8 cellular contexts compared by ENCODE assay signal in genomic region chr3:185152433-185153169, GRCh38. TPM values are rescaled to one million over a fixed set of nuclear protein-coding genes. Genes with fewer than 3 reads are reported as not detected.
DNase-seq lines count a peak whose midpoint lies in the region; TF ChIP-seq lines count a peak whose summit lies in the region.

A gene with protein sequence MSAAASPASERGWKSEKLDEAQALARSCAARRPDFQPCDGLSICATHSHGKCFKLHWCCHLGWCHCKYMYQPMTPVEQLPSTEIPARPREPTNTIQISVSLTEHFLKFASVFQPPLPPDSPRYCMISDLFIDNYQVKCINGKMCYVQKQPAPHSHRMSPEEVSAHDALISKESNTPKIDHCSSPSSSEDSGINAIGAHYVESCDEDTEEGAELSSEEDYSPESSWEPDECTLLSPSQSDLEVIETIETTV (minus strand): TSS chr3:185153060. CDS start chr3:185152823, 237 bp downstream.

- under 1% methylated on average over 84 of the region's 110 CpGs for WGBS in mesenchymal stem cell

- H2AFZ ChIP-seq in ACC112 (ENCODE audit: low read length, unreplicated experiment) (peak within 1 kb of the TSS; percentile 73), mesenchymal stem cell (ENCODE audit: low read depth, low read length) (peak within 1 kb of the TSS; percentile 99)

- no peak within 1 kb of the TSS for H2BK5ac ChIP-seq in mesenchymal stem cell (ENCODE audit: low read depth, low read length, poor library complexity, severe bottlenecking)

- DNase-seq in GM03348 (ENCODE audit: low spot score) = peak; percentile 74
- no peak for DNase-seq in Jurkat, Clone E6-1 (ENCODE audit: low read depth, low spot score)
- DNase-seq in epidermal melanocyte (ENCODE audit: insufficient read length, low spot score) = peak; percentile 54
- peak; percentile 65 for DNase-seq in mesenchymal stem cell
- no peak for DNase-seq in effector CD8-positive, alpha-beta T cell (lab: John Stamatoyannopoulos, UW)

- peaks cover 3% of the 10 kb centered on the region for H3K9me3 ChIP-seq in mesenchymal stem cell (ENCODE audit: control insufficient read depth, low read length)
- H3K9me3 ChIP-seq in stomach smooth muscle (ENCODE audit: control insufficient read depth in 2 of 2, low read length in 2 of 2) = no peaks in the 10 kb centered on the region

- no peak within 1 kb of the TSS for H2BK120ac ChIP-seq in mesenchymal stem cell (ENCODE audit: low read depth, low read length)

- H2BK15ac ChIP-seq in mesenchymal stem cell (ENCODE audit: low read depth, poor library complexity, severe bottlenecking) = no peak within 1 kb of the TSS

- H2AK5ac ChIP-seq in mesenchymal stem cell (ENCODE audit: low read length, severe bottlenecking) = no peak within 1 kb of the TSS

- peak within 1 kb of the TSS in 1 of 2 experiments; percentile 67 for H3K4ac ChIP-seq in mesenchymal stem cell (ENCODE audit: low read depth in 1 of 2, low read length in 2 of 2)

- H3K4me2 ChIP-seq in mesenchymal stem cell (ENCODE audit: low read length, poor library complexity, severe bottlenecking) = peak within 1 kb of the TSS; percentile 78

- no peak for TF ChIP-seq CTCF in WI38 (IDR thresholded peaks at IDR 0.05; ENCODE audit: low read depth, low read length)

- peak within 1 kb of the TSS in 1 of 2 experiments; percentile 89 for H3K14ac ChIP-seq in mesenchymal stem cell (ENCODE audit: low read length in 2 of 2)

- no peaks in the 10 kb centered on the region for H3K79me2 ChIP-seq in ACC112 (ENCODE audit: control insufficient read depth, insufficient read depth, low read length, unreplicated experiment)

- H3K27ac ChIP-seq in ACC112 (ENCODE audit: low read depth, low read length) (no peak within 1 kb of the TSS), mesenchymal stem cell (ENCODE audit: low read length, poor library complexity, severe bottlenecking) (no peak within 1 kb of the TSS), stomach smooth muscle (ENCODE audit: low read length) (peak within 1 kb of the TSS; percentile 77)

- no peaks in the 10 kb centered on the region for H3K79me1 ChIP-seq in mesenchymal stem cell (replicated peaks; ENCODE audit: low read length, poor library complexity, severe bottlenecking)

- no peaks in the 10 kb centered on the region for H3K36me3 ChIP-seq in ACC112 (ENCODE audit: insufficient read depth, low read length)
- H3K36me3 ChIP-seq in mesenchymal stem cell (ENCODE audit: control insufficient read depth in 1 of 2, insufficient read depth in 2 of 2, low read depth in 1 of 2, low read length in 2 of 2) = no peaks in the 10 kb centered on the region
- no peaks in the 10 kb centered on the region for H3K36me3 ChIP-seq in stomach smooth muscle (ENCODE audit: control insufficient read depth in 2 of 2, insufficient read depth in 2 of 2, low read length in 2 of 2)

- peak within 1 kb of the TSS; percentile 45 for H4K8ac ChIP-seq in mesenchymal stem cell (ENCODE audit: low read length)

- H3K23ac ChIP-seq in mesenchymal stem cell (ENCODE audit: low read length in 2 of 2) = peak within 1 kb of the TSS in 1 of 2 experiments; percentile 99

- peak within 1 kb of the TSS; percentile 78 for H3K4me3 ChIP-seq in ACC112 (ENCODE audit: low read depth, low read length)
- peak within 1 kb of the TSS; percentile 39 for H3K4me3 ChIP-seq in Jurkat, Clone E6-1 (ENCODE audit: low read length)
- peak within 1 kb of the TSS; percentile 44 for H3K4me3 ChIP-seq in WI38 (ENCODE audit: low read depth, low read length)
- peak within 1 kb of the TSS; percentile 80 to 90 for H3K4me3 ChIP-seq in mesenchymal stem cell (ENCODE audit: insufficient read depth in 1 of 2, low read depth in 1 of 2, low read length in 2 of 2)
- peak within 1 kb of the TSS; percentile 85 to 88 for H3K4me3 ChIP-seq in stomach smooth muscle (ENCODE audit: low read length in 2 of 2)

- peak within 1 kb of the TSS in 1 of 2 experiments; percentile 60 for H2BK12ac ChIP-seq in mesenchymal stem cell (ENCODE audit: low read length in 2 of 2)

- H3K18ac ChIP-seq in mesenchymal stem cell (ENCODE audit: low read depth in 1 of 2, low read length in 2 of 2) = peak within 1 kb of the TSS; percentile 69 to 89

- H3K4me1 ChIP-seq in ACC112 (ENCODE audit: control insufficient read depth, insufficient read depth, low read length, unreplicated experiment) (no peaks in the 10 kb centered on the region), mesenchymal stem cell (ENCODE audit: control insufficient read depth, insufficient read depth, low read depth, low read length) (peaks cover 17% of the 10 kb centered on the region), stomach smooth muscle (ENCODE audit: control insufficient read depth, insufficient read depth, low read length) (no peaks in the 10 kb centered on the region)

- peak within 1 kb of the TSS; percentile 52 for H4K91ac ChIP-seq in mesenchymal stem cell (ENCODE audit: low read length)

- peak within 1 kb of the TSS; percentile 81 for H3K9ac ChIP-seq in mesenchymal stem cell (ENCODE audit: low read length)
- peak within 1 kb of the TSS; percentile 63 to 83 for H3K9ac ChIP-seq in stomach smooth muscle (ENCODE audit: low read length in 2 of 2)

- peaks cover 91% of the 10 kb centered on the region for H3K27me3 ChIP-seq in ACC112 (ENCODE audit: insufficient read depth, low read length)
- H3K27me3 ChIP-seq in mesenchymal stem cell (ENCODE audit: control insufficient read depth in 1 of 2, insufficient read depth in 1 of 2, low read length in 2 of 2) = peaks cover 15 to 21% of the 10 kb centered on the region in 2 experiments
- H3K27me3 ChIP-seq in stomach smooth muscle (ENCODE audit: control insufficient read depth in 1 of 2, insufficient read depth in 2 of 2, low read length in 2 of 2) = no peaks in the 10 kb centered on the region

RNA-seq across cellular contexts. Expression of the gene that starts here (rescaled TPM):
- polyA plus RNA-seq in Jurkat, Clone E6-1 (2012; ENCODE audit: insufficient read depth, insufficient read length) = 0.68 TPM
- polyA plus RNA-seq in mesenchymal stem cell (2013, experiment 1 of 2) = 0.68 TPM
- 0.74 TPM for polyA plus RNA-seq in mesenchymal stem cell (2013, experiment 2 of 2)

Comparison
In these comparisons a context has a peak if more than half of its experiments do, and no peak if none do; other contexts are left out.
1. DNase-seq: peak in GM03348 (single experiment), epidermal melanocyte (single experiment) and mesenchymal stem cell (single experiment); none in Jurkat, Clone E6-1 (single experiment) and effector CD8-positive, alpha-beta T cell (single experiment).
2. Peak in every context shown above with its lines, with median percentiles within 50 percentile points of each other: H3K4me3 ChIP-seq.